17 cellular contexts compared by ENCODE assay signal in the genomic region with DNA sequence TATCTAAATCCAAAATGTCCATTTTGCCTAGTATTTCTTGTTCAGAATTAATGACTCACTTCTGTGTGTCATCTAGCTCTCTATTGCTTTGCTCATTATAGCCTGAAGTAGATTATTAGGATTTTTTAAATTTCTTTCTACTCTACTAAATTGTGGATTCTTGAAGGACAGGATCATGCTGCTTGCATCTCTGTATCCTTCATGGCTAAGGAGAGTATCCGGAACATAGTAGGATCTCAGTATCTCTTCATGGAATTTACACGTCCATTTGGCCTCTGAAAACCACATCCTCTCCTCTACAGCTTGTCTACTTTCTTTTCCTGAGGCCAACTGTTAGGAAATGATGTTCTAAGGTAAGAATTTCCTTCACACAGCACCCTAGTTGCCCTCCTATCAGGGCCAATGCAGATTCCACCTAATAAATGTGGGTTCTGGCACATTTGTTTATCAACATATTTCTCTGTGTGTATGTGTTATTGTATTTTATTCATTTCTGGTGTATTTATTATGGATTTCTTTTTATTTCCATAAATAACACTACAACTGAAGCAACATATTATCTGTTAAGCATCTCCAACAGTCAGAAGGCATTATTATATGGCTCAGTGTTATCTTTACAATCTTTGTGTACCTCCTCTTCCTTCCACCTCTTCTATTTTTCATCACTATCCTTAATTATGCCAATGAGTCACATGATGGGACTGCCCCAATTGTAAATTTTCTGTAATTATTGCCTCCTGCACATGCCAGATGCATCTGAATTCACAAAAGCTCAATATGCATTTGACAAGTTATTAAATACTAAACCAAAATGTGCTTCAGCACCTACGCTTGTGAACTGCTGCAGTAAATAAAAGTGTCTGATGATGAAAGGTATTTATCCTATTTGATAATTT.
A peak's percentile ranks its signal among the peaks of the same experiment; 100 is the strongest.
DNase-seq lines count a peak whose midpoint lies in the region; ATAC-seq and TF ChIP-seq lines count a peak whose summit lies in the region.
"Had no signal": no experiment of that assay in that cellular context is flagged by ENCODE, and none has a peak within 500 bp of the region (broad histone marks: within the 10 kb centered on the region; RNA-seq: fewer than 3 reads in every experiment).

No MANE protein-coding gene starts in this region.

- peaks cover 49% of the 10 kb centered on the region for H3K36me3 Mint-ChIP-seq in HFFc6 (ENCODE audit: low read depth)
- no peaks in the 10 kb centered on the region for H3K36me3 Mint-ChIP-seq in activated naive CD8-positive, alpha-beta T cell treated with anti-CD3 and anti-CD28 coated beads for 36 hours

- no peaks in the 10 kb centered on the region for H3K27me3 ChIP-seq in SK-N-SH (ENCODE audit: insufficient read depth)

- WGBS in SK-N-SH (ENCODE audit: low lambda C conversion rate): 56% methylated on average over 3 of the region's 3 CpGs

- H3K4me3 ChIP-seq in AG04449 (ENCODE audit: low read depth, low read length) (no peak overlapping the region), SK-N-SH (ENCODE audit: low read depth in 2 of 2, low read length in 1 of 2) (no peak overlapping the region; a peak in 1 of 4 replicates), foreskin fibroblast (ENCODE audit: low read depth in 1 of 2, low read length in 2 of 2) (no peak overlapping the region)

- peak overlapping the region; percentile 55 for H3K4me3 Mint-ChIP-seq in HFFc6
- H3K4me3 Mint-ChIP-seq in activated naive CD8-positive, alpha-beta T cell treated with anti-CD3 and anti-CD28 coated beads for 36 hours: no peak overlapping the region
- H3K4me3 Mint-ChIP-seq: dendritic cell treated with granulocyte-macrophage colony-stimulating factor and Interleukin-4, amounts not matched to agents 40 ng/mL and 50 ng/mL, for 4 days; stimulated activated naive CD8-positive, alpha-beta T cell treated with anti-CD3 and anti-CD28 coated beads, Interleukin-15, Interleukin-2, amounts not matched to agents 100 ng/mL and 50 ng/mL, for 24 hours; T-helper 17 cell had no signal

- H3K9ac ChIP-seq in SK-N-SH: peak overlapping the region; percentile 46

- peaks cover 7% of the 10 kb centered on the region; the same call in 1 of the 2 replicates for H3K79me2 ChIP-seq in SK-N-SH (ENCODE audit: insufficient read depth)

- H3F3A ChIP-seq in SK-N-SH (replicated peaks; ENCODE audit: insufficient read depth): peaks cover 44% of the 10 kb centered on the region

- POLR2A ChIA-PET in AG04449 (lab: Yijun Ruan, JAX): interaction anchor here (1.0 to 1.7 kb wide), 2 partner anchors 9 to 25 kb away, joined by 3 to 10 read pairs; no protein-coding TSS in a partner anchor
- POLR2A ChIA-PET in SK-N-SH (lab: Yijun Ruan, JAX): interaction anchor here (0.6 kb wide), 1 partner anchor 30 kb away, joined by 4 read pairs; no protein-coding TSS in a partner anchor

- TF ChIP-seq CTCF in AG04449 (IDR thresholded peaks at IDR 0.05; ENCODE audit: insufficient read depth, low read length, missing control alignments) (no peak), HFFc6 (IDR thresholded peaks at IDR 0.05) (no peak), SK-N-SH (IDR thresholded peaks at IDR 0.05) (no peak), foreskin fibroblast (IDR thresholded peaks at IDR 0.05; ENCODE audit: low read depth, low read length) (no peak)

- peak overlapping the region; percentile 91 for H3K27ac Mint-ChIP-seq in HFFc6
- no peak overlapping the region for H3K27ac Mint-ChIP-seq in activated naive CD8-positive, alpha-beta T cell treated with anti-CD3 and anti-CD28 coated beads for 36 hours
- H3K27ac Mint-ChIP-seq: dendritic cell treated with granulocyte-macrophage colony-stimulating factor and Interleukin-4, amounts not matched to agents 40 ng/mL and 50 ng/mL, for 4 days; stimulated activated naive CD8-positive, alpha-beta T cell treated with anti-CD3 and anti-CD28 coated beads, Interleukin-15, Interleukin-2, amounts not matched to agents 100 ng/mL and 50 ng/mL, for 24 hours; T-helper 17 cell had no signal

- H3K4me1 Mint-ChIP-seq in HFFc6 (ENCODE audit: low read depth): peaks cover 90% of the 10 kb centered on the region
- H3K4me1 Mint-ChIP-seq in activated naive CD8-positive, alpha-beta T cell treated with anti-CD3 and anti-CD28 coated beads for 36 hours: no peaks in the 10 kb centered on the region
- H3K4me1 Mint-ChIP-seq: T-helper 17 cell had no signal

- peaks cover 7 to 33% of the 10 kb centered on the region in 2 experiments; a peak in 3 of 4 replicates for H3K4me1 ChIP-seq in SK-N-SH (ENCODE audit: control insufficient read depth in 1 of 2, insufficient read depth in 2 of 2, low read depth in 1 of 2, low read length in 1 of 2)

- no peak for TF ChIP-seq RAD21 in SK-N-SH (IDR thresholded peaks at IDR 0.05; ENCODE audit: low read length)

- ATAC-seq in GM21528 (IDR thresholded peaks at IDR 0.05; ENCODE audit: low FRiP score, unreplicated experiment): no peak
- ATAC-seq: T-helper 17 cell had no signal

- peaks cover 6% of the 10 kb centered on the region for H3K9me3 Mint-ChIP-seq in HFFc6
- H3K9me3 Mint-ChIP-seq in activated naive CD8-positive, alpha-beta T cell treated with anti-CD3 and anti-CD28 coated beads for 36 hours: peaks cover 1% of the 10 kb centered on the region
- H3K9me3 Mint-ChIP-seq: stimulated activated naive CD8-positive, alpha-beta T cell treated with anti-CD3 and anti-CD28 coated beads, Interleukin-15, Interleukin-2, amounts not matched to agents 100 ng/mL and 50 ng/mL, for 24 hours had no signal

- H3K27me3 Mint-ChIP-seq in HFFc6 (ENCODE audit: insufficient read depth): peaks cover 3% of the 10 kb centered on the region; the same call in 1 of the 2 replicates
- H3K27me3 Mint-ChIP-seq in activated naive CD8-positive, alpha-beta T cell treated with anti-CD3 and anti-CD28 coated beads for 36 hours: no peaks in the 10 kb centered on the region
- H3K27me3 Mint-ChIP-seq: dendritic cell treated with granulocyte-macrophage colony-stimulating factor and Interleukin-4, amounts not matched to agents 40 ng/mL and 50 ng/mL, for 4 days; stimulated activated naive CD8-positive, alpha-beta T cell treated with anti-CD3 and anti-CD28 coated beads, Interleukin-15, Interleukin-2, amounts not matched to agents 100 ng/mL and 50 ng/mL, for 24 hours; T-helper 17 cell had no signal

- no peaks in the 10 kb centered on the region for H3K36me3 ChIP-seq in SK-N-SH (replicated peaks in 1 of 2; ENCODE audit: control insufficient read depth in 1 of 2, insufficient read depth in 2 of 2, low read length in 1 of 2)

- DNase-seq in AG04449 (ENCODE audit: low read depth, low spot score) (peak; percentile 38), HFFc6 (peak; percentile 90), SK-N-SH (no peak), foreskin fibroblast (peak; percentile 23 to 35), CD1c-positive myeloid dendritic cell (ENCODE audit: extremely low spot score) (no peak)
- no peak for DNase-seq in central memory CD4-positive, alpha-beta T cell
- DNase-seq in activated naive CD8-positive, alpha-beta T cell treated with anti-CD3 and anti-CD28 coated beads for 36 hours: no peak
- DNase-seq: activated effector memory CD4-positive, alpha-beta T cell treated with Interleukin-2 at 50 U/mL for 16 hours; AML-193; aorta; DMS 273 treated with DMSO at 0.1 percent for 48 hours; NCI-H524; RPMI8226; T-helper 17 cell had no signal

- H3K9me2 ChIP-seq in SK-N-SH: no peaks in the 10 kb centered on the region

- CTCF ChIA-PET in AG04449 (lab: Yijun Ruan, JAX): interaction anchor here (0.8 to 1.7 kb wide), 3 partner anchors 9 to 413 kb away, joined by 3 to 4 read pairs (median 3); no protein-coding TSS in a partner anchor
- CTCF ChIA-PET in SK-N-SH (lab: Yijun Ruan, JAX): no interaction called here

- no peaks in the 10 kb centered on the region for H4K20me1 ChIP-seq in SK-N-SH (ENCODE audit: insufficient read depth)

- TF ChIP-seq EP300 in SK-N-SH (IDR thresholded peaks at IDR 0.05; ENCODE audit: borderline replicate concordance in 1 of 2, low read depth in 1 of 2, low read length in 1 of 2): peak in 1 of 2 experiments; percentile 66; a peak in 2 of 4 replicates

- H3K4me2 ChIP-seq in SK-N-SH: peak overlapping the region; percentile 52

- H2AFZ ChIP-seq in SK-N-SH (ENCODE audit: low read depth): peak overlapping the region; percentile 51; the same call in 1 of the 2 replicates

- H3K9me3 ChIP-seq in SK-N-SH: no peaks in the 10 kb centered on the region

- H3K27ac ChIP-seq in SK-N-SH (ENCODE audit: low read depth in 2 of 2, low read length in 1 of 2): peak overlapping the region in 1 of 2 experiments; percentile 76; a peak in 3 of 4 replicates

TF ChIP-seq in SK-N-SH, 30 proteins besides CTCF, POLR2A, EP300 and RAD21 (continues in another document):
- TF ChIP-seq NFIC (IDR thresholded peaks at IDR 0.05; ENCODE audit: borderline replicate concordance) (peak; percentile 3; the same call in 1 of the 2 replicates), SIN3A (IDR thresholded peaks at IDR 0.05; ENCODE audit: borderline replicate concordance, low read depth, low read length) (no peak), FOXJ3 (CRISPR knock-in tag; IDR thresholded peaks at IDR 0.05) (no peak), FOXM1 (IDR thresholded peaks at IDR 0.05; ENCODE audit: low read depth) (no peak), EZH2phosphoT487 (IDR thresholded peaks at IDR 0.05; ENCODE audit: borderline replicate concordance, low read depth) (no peak), FOSL2 (IDR thresholded peaks at IDR 0.05; ENCODE audit: borderline replicate concordance, low read depth) (peak; percentile 62; the same call in 1 of the 2 replicates)
- TF ChIP-seq, protein P1, sequence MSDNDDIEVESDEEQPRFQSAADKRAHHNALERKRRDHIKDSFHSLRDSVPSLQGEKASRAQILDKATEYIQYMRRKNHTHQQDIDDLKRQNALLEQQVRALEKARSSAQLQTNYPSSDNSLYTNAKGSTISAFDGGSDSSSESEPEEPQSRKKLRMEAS (IDR thresholded peaks at IDR 0.05; ENCODE audit: low read depth): no peak
- TF ChIP-seq, protein P2, sequence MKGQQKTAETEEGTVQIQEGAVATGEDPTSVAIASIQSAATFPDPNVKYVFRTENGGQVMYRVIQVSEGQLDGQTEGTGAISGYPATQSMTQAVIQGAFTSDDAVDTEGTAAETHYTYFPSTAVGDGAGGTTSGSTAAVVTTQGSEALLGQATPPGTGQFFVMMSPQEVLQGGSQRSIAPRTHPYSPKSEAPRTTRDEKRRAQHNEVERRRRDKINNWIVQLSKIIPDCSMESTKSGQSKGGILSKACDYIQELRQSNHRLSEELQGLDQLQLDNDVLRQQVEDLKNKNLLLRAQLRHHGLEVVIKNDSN (IDR thresholded peaks at IDR 0.05; ENCODE audit: borderline replicate concordance, low read depth): peak; percentile 41; the same call in 1 of the 2 replicates
- TF ChIP-seq, protein P3, sequence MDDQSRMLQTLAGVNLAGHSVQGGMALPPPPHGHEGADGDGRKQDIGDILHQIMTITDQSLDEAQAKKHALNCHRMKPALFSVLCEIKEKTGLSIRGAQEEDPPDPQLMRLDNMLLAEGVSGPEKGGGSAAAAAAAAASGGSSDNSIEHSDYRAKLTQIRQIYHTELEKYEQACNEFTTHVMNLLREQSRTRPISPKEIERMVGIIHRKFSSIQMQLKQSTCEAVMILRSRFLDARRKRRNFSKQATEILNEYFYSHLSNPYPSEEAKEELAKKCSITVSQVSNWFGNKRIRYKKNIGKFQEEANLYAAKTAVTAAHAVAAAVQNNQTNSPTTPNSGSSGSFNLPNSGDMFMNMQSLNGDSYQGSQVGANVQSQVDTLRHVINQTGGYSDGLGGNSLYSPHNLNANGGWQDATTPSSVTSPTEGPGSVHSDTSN (IDR thresholded peaks at IDR 0.05): 0 out of 2 replicates have a peak, but pooled peaks have one; percentile 4

Comparison
In these comparisons a context has a peak if more than half of its experiments do, and no peak if none do; other contexts are left out.
1. DNase-seq: peak in AG04449 (single experiment), HFFc6 (single experiment) and foreskin fibroblast (2 of 2); none in SK-N-SH (single experiment), central memory CD4-positive, alpha-beta T cell (single experiment), activated naive CD8-positive, alpha-beta T cell treated with anti-CD3 and anti-CD28 coated beads for 36 hours (single experiment) and CD1c-positive myeloid dendritic cell (single experiment).